Comparison of ENCODE assay signal across 20 cellular contexts in genomic region chr2:177285892-177286715, GRCh38.
"Had no signal": no experiment of that assay in that cellular context is flagged by ENCODE, and none has a peak within 500 bp of the region (broad histone marks: within the 10 kb centered on the region; RNA-seq: fewer than 3 reads in every experiment).

No MANE protein-coding gene starts in this region.

- ATAC-seq: activated CD8-positive, alpha-beta T cell treated with anti-CD3 and anti-CD28 coated beads, Interleukin-2, amount 10 ng/mL, durations not matched to agents 7 days and 5 days; esophagus mucosa; naive thymus-derived CD8-positive, alpha-beta T cell; sciatic nerve; stimulated activated effector memory CD8-positive, alpha-beta T cell treated with anti-CD3 and anti-CD28 coated beads, Interleukin-12 subunit alpha, Interleukin-12 subunit beta, amount 100 ng/mL, for 72 hours had no signal

- H3K36me3 ChIP-seq: breast epithelium, pancreas, thoracic aorta had no signal

- H3K4me3 Mint-ChIP-seq: activated CD4-positive, alpha-beta T cell treated with anti-CD3 and anti-CD28 coated beads, Interleukin-2, amount 10 ng/mL, durations not matched to agents 7 days and 5 days; activated CD8-positive, alpha-beta T cell treated with anti-CD3 and anti-CD28 coated beads, Interleukin-2, amount 10 ng/mL, durations not matched to agents 7 days and 5 days; naive thymus-derived CD8-positive, alpha-beta T cell; stimulated activated effector memory CD8-positive, alpha-beta T cell treated with anti-CD3 and anti-CD28 coated beads, Interleukin-12 subunit alpha, Interleukin-12 subunit beta, amount 100 ng/mL, for 72 hours had no signal

- DNase-seq: activated CD4-positive, alpha-beta T cell treated with anti-CD3 and anti-CD28 coated beads, Interleukin-2, amount 10 ng/mL, durations not matched to agents 7 days and 5 days; activated CD4-positive, CD25-positive, alpha-beta regulatory T cell; activated CD8-positive, alpha-beta T cell treated with anti-CD3 and anti-CD28 coated beads, Interleukin-2, amount 10 ng/mL, durations not matched to agents 7 days and 5 days; activated effector memory CD4-positive, alpha-beta T cell treated with Interleukin-2 at 50 U/mL for 16 hours; activated naive CD4-positive, alpha-beta T cell treated with anti-CD3 and anti-CD28 coated beads, Interleukin-2, amount 50 U/mL, for 16 hours; activated T-cell treated with anti-CD3 and anti-CD28 coated beads, Interleukin-2, amount 50 U/mL, for 48 hours; cerebellar nuclear complex; cortex of kidney; mesenchymal stem cell; naive thymus-derived CD8-positive, alpha-beta T cell; pancreas; stimulated activated CD4-positive, alpha-beta T cell treated with anti-CD3 and anti-CD28 coated beads, Interleukin-4, amount 100 ng/mL, for 24 hours; T1000 had no signal

- H3K27ac ChIP-seq: breast epithelium, pancreas, thoracic aorta had no signal

- H3K4me1 ChIP-seq: breast epithelium had no signal

- H3K9me3 ChIP-seq: breast epithelium, pancreas, thoracic aorta had no signal

- H3K36me3 Mint-ChIP-seq: stimulated activated effector memory CD8-positive, alpha-beta T cell treated with anti-CD3 and anti-CD28 coated beads, Interleukin-12 subunit alpha, Interleukin-12 subunit beta, amount 100 ng/mL, for 72 hours had no signal

- H3K27me3 Mint-ChIP-seq: activated CD4-positive, alpha-beta T cell treated with anti-CD3 and anti-CD28 coated beads, Interleukin-2, amount 10 ng/mL, durations not matched to agents 7 days and 5 days; naive thymus-derived CD8-positive, alpha-beta T cell had no signal

- H3K4me3 ChIP-seq: breast epithelium, pancreas, thoracic aorta had no signal

- FAIRE-seq: astrocyte, endometrium, pancreas had no signal

- H3K9me3 Mint-ChIP-seq: activated CD4-positive, alpha-beta T cell treated with anti-CD3 and anti-CD28 coated beads, Interleukin-2, amount 10 ng/mL, durations not matched to agents 7 days and 5 days; naive thymus-derived CD8-positive, alpha-beta T cell; stimulated activated effector memory CD8-positive, alpha-beta T cell treated with anti-CD3 and anti-CD28 coated beads, Interleukin-12 subunit alpha, Interleukin-12 subunit beta, amount 100 ng/mL, for 72 hours had no signal

- H3K27me3 ChIP-seq: breast epithelium, pancreas had no signal

- H3K27ac Mint-ChIP-seq: activated CD4-positive, alpha-beta T cell treated with anti-CD3 and anti-CD28 coated beads, Interleukin-2, amount 10 ng/mL, durations not matched to agents 7 days and 5 days; activated CD8-positive, alpha-beta T cell treated with anti-CD3 and anti-CD28 coated beads, Interleukin-2, amount 10 ng/mL, durations not matched to agents 7 days and 5 days; stimulated activated effector memory CD8-positive, alpha-beta T cell treated with anti-CD3 and anti-CD28 coated beads, Interleukin-12 subunit alpha, Interleukin-12 subunit beta, amount 100 ng/mL, for 72 hours had no signal
